15 cellular contexts compared by ENCODE assay signal in the genomic region with DNA sequence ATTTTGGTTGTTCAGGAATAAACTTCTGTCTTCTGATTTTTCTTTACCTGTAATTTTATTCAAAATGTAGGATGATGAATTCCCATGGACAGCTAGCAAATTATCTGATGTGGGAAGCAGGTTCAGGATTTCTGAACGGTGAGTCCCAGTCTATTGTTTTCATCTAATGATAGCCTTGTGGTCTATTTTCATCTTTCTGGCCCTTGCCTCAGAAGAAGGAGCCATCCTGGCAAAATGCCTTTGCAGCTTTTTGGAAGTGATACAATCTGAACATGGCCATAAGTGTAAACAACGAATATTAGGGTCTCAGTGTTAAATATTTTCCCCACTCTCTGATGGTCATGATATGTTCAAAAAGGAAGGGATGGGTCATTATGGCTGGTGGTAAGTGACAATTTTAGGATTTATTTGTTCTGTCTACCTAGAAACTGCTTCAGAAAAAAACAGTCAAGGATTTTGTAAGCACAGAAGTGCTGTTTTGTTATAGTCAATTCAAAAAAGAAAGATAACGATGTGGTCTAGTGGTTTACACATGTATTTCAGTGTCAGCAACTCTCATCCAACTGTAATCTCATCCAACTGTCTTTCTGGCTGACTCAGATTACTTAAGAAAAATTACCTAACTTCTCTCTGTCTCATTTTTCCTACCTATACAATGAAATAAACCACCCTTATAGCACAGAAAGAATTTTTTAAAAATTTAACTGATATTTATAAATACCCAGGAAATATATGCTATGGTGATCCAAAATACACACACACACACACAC.
DNase-seq lines count a peak whose midpoint lies in the region; ATAC-seq, FAIRE-seq and TF ChIP-seq lines count a peak whose summit lies in the region.
"Had no signal": no experiment of that assay in that cellular context is flagged by ENCODE, and none has a peak within 500 bp of the region (broad histone marks: within the 10 kb centered on the region; RNA-seq: fewer than 3 reads in every experiment).

No MANE protein-coding gene starts in this region.

- 56 to 65% methylated on average over 3 of the region's 3 CpGs for WGBS in pancreas, 2 donors

- FAIRE-seq in pancreas (lab: Jason Lieb, UNC): no peak

- intact Hi-C loops in colonic mucosa (cut with DNase I) (no loop called here), pancreas (cut with DNase I) (no loop called here)

- ATAC-seq in DND-41 (ENCODE audit: insufficient read depth, low read depth) (peak; percentile 73), GM18868 (IDR thresholded peaks at IDR 0.05; ENCODE audit: unreplicated experiment) (peak; percentile 39), GM18909 (IDR thresholded peaks at IDR 0.05; ENCODE audit: poor library complexity, unreplicated experiment) (no peak), pancreas (no peak)
- ATAC-seq: left colon, right lobe of liver had no signal

- H3K27ac ChIP-seq in DND-41 (ENCODE audit: low read length): peak overlapping the region; percentile 47
- no peak overlapping the region for H3K27ac ChIP-seq in colonic mucosa
- no peak overlapping the region for H3K27ac ChIP-seq in pancreas
- H3K27ac ChIP-seq: ascending aorta, right lobe of liver had no signal

- H3K4me1 ChIP-seq in DND-41 (ENCODE audit: insufficient read depth, low read length): peaks cover 44% of the 10 kb centered on the region
- H3K4me1 ChIP-seq in colonic mucosa: no peaks in the 10 kb centered on the region
- no peaks in the 10 kb centered on the region for H3K4me1 ChIP-seq in pancreas
- H3K4me1 ChIP-seq: ascending aorta, right lobe of liver had no signal

- H3K9ac ChIP-seq in DND-41 (ENCODE audit: low read depth, low read length) (no peak overlapping the region), colonic mucosa (ENCODE audit: low read depth in 2 of 2, low read length in 2 of 2) (no peak overlapping the region)

- H2AFZ ChIP-seq in DND-41 (ENCODE audit: low read depth, low read length): no peak overlapping the region

- H3K4me2 ChIP-seq in DND-41 (ENCODE audit: insufficient read depth, low read length): no peak overlapping the region

- no peaks in the 10 kb centered on the region for H4K20me1 ChIP-seq in DND-41 (ENCODE audit: insufficient read depth, low read length)

- TF ChIP-seq CTCF in DND-41 (IDR thresholded peaks at IDR 0.05; ENCODE audit: borderline replicate concordance, extremely low read depth, low read length, poor library complexity, severe bottlenecking) (no peak), colonic mucosa (IDR thresholded peaks at IDR 0.05) (no peak), pancreas (IDR thresholded peaks at IDR 0.05) (no peak)

- H3K4me3 ChIP-seq in DND-41 (ENCODE audit: low read depth in 1 of 2, low read length in 2 of 2) (no peak overlapping the region), colonic mucosa (no peak overlapping the region), pancreas (no peak overlapping the region)
- H3K4me3 ChIP-seq: ascending aorta, right lobe of liver had no signal

- DNase-seq in DND-41: no peak
- DNase-seq in MV-4-11 (lab: John Stamatoyannopoulos, UW): peak; percentile 6
- peak; percentile 53 for DNase-seq in fibroblast of peridontal ligament (ENCODE audit: extremely low read depth)
- DNase-seq in colonic mucosa: no peak
- DNase-seq in pancreas: no peak
- no peak for DNase-seq in NCI-H1694 (lab: John Stamatoyannopoulos, UW)
- DNase-seq: activated T-cell treated with anti-CD3 and anti-CD28 coated beads, Interleukin-2, amount 50 U/mL, for 24 hours; C1 segment of cervical spinal cord; left colon; NCI-H1436; right lobe of liver; substantia nigra had no signal

- no peaks in the 10 kb centered on the region for H3K27me3 ChIP-seq in DND-41 (ENCODE audit: insufficient read depth, low read length, poor library complexity)
- H3K27me3 ChIP-seq in colonic mucosa: no peaks in the 10 kb centered on the region
- no peaks in the 10 kb centered on the region for H3K27me3 ChIP-seq in pancreas
- H3K27me3 ChIP-seq: ascending aorta, right lobe of liver had no signal

- H3K79me2 ChIP-seq in DND-41 (ENCODE audit: insufficient read depth, low read length): no peaks in the 10 kb centered on the region

- no peaks in the 10 kb centered on the region for H3K36me3 ChIP-seq in DND-41 (ENCODE audit: insufficient read depth, low read length)
- no peaks in the 10 kb centered on the region for H3K36me3 ChIP-seq in colonic mucosa
- no peaks in the 10 kb centered on the region for H3K36me3 ChIP-seq in pancreas
- H3K36me3 ChIP-seq: ascending aorta, right lobe of liver had no signal

- H3K9me3 ChIP-seq in DND-41 (ENCODE audit: insufficient read depth, low read length, severe bottlenecking) (peaks cover 2% of the 10 kb centered on the region), colonic mucosa (no peaks in the 10 kb centered on the region), pancreas (no peaks in the 10 kb centered on the region)
- H3K9me3 ChIP-seq: ascending aorta, right lobe of liver had no signal

Comparison
In these comparisons a context has a peak if more than half of its experiments do, and no peak if none do; other contexts are left out.
1. ATAC-seq: peak in DND-41 (single experiment) and GM18868 (single experiment); none in GM18909 (single experiment) and pancreas (0 of 4).
2. DNase-seq: peak in MV-4-11 (single experiment) and fibroblast of peridontal ligament (single experiment); none in DND-41 (single experiment), colonic mucosa (single experiment), pancreas (0 of 6) and NCI-H1694 (single experiment).